8 cellular contexts compared by ENCODE assay signal in genomic region chr9:33225319-33226152, GRCh38. TPM values are rescaled to one million over a fixed set of nuclear protein-coding genes. Genes with fewer than 3 reads are reported as not detected.
DNase-seq lines count a peak whose midpoint lies in the region; ATAC-seq and TF ChIP-seq lines count a peak whose summit lies in the region.

No MANE protein-coding gene starts in this region.

- H4K20me1 ChIP-seq in DND-41 (ENCODE audit: insufficient read depth, low read length), result no peaks in the 10 kb centered on the region

- ATAC-seq in DND-41 (ENCODE audit: insufficient read depth, low read depth), result peak; percentile 66
- ATAC-seq in RWPE2 (ENCODE audit: low read depth), result no peak
- no peak for ATAC-seq in GM19023 (IDR thresholded peaks at IDR 0.05; ENCODE audit: unreplicated experiment)

- WGBS in prostate gland, result 21% methylated on average over 7 of the region's 7 CpGs

- H3K4me3 ChIP-seq in DND-41 (ENCODE audit: low read depth in 1 of 2, low read length in 2 of 2) (no peak overlapping the region), RWPE2 (ENCODE audit: severe bottlenecking) (no peak overlapping the region), prostate gland (no peak overlapping the region), uterus (no peak overlapping the region)
- H3K4me3 ChIP-seq in Jurkat, Clone E6-1 (ENCODE audit: low read length), result no peak overlapping the region

- no peak overlapping the region for H3K27ac ChIP-seq in DND-41 (ENCODE audit: low read length)
- peak overlapping the region; percentile 26 for H3K27ac ChIP-seq in RWPE2 (ENCODE audit: poor library complexity, severe bottlenecking)
- no peak overlapping the region for H3K27ac ChIP-seq in prostate gland
- H3K27ac ChIP-seq in uterus, result peak overlapping the region in 1 of 2 donors; percentile 30

- no peak overlapping the region for H3K4me2 ChIP-seq in DND-41 (ENCODE audit: insufficient read depth, low read length)

- TF ChIP-seq CTCF in DND-41 (IDR thresholded peaks at IDR 0.05; ENCODE audit: borderline replicate concordance, extremely low read depth, low read length, poor library complexity, severe bottlenecking), result peak; percentile 77
- TF ChIP-seq CTCF in RWPE2 (IDR thresholded peaks at IDR 0.05; ENCODE audit: poor library complexity, severe bottlenecking), result peak; percentile 90
- TF ChIP-seq CTCF in prostate gland (IDR thresholded peaks at IDR 0.05), result peak; percentile 59 to 97 (median 94)
- peak; percentile 77 to 95 (median 90) for TF ChIP-seq CTCF in uterus (IDR thresholded peaks at IDR 0.05)

- no peak overlapping the region for H3K9ac ChIP-seq in DND-41 (ENCODE audit: low read depth, low read length)

- no peaks in the 10 kb centered on the region for H3K36me3 ChIP-seq in DND-41 (ENCODE audit: insufficient read depth, low read length)
- H3K36me3 ChIP-seq in RWPE2 (ENCODE audit: low read depth), result no peaks in the 10 kb centered on the region
- H3K36me3 ChIP-seq in prostate gland, result no peaks in the 10 kb centered on the region
- no peaks in the 10 kb centered on the region for H3K36me3 ChIP-seq in uterus

- peak overlapping the region; percentile 41; the same call in 1 of the 2 replicates for H2AFZ ChIP-seq in DND-41 (ENCODE audit: low read depth, low read length)

- TF ChIP-seq POLR2A in prostate gland (IDR thresholded peaks at IDR 0.05), result no peak
- TF ChIP-seq POLR2A in uterus (IDR thresholded peaks at IDR 0.05), result no peak

- intact Hi-C loops in prostate gland (cut with DNase I) (loop anchor here (1.0 to 5.0 kb wide), 3 partner anchors 58 to 143 kb away; partner anchors contain the start of gene B4GALT1), uterus (cut with DNase I; ENCODE audit: low total_unique reads) (no loop called here)

- DNase-seq in DND-41 (peak; percentile 66), RWPE2 (ENCODE audit: low spot score) (no peak), foreskin melanocyte (peak; percentile 75), prostate gland (ENCODE audit: low spot score) (peak; percentile 78), uterus (peak; percentile 64 to 79)
- peak; percentile 83 for DNase-seq in Jurkat, Clone E6-1 (ENCODE audit: low read depth, low spot score)
- peak; percentile 51 for DNase-seq in activated T-helper 9 cell treated with anti-CD3 and anti-CD28 coated beads, Interleukin-2, amount 50 U/mL, for 16 hours (ENCODE audit: low read depth)

- H3K27me3 ChIP-seq in DND-41 (ENCODE audit: insufficient read depth, low read length, poor library complexity), result no peaks in the 10 kb centered on the region
- H3K27me3 ChIP-seq in RWPE2 (ENCODE audit: insufficient read depth, poor library complexity, severe bottlenecking), result no peaks in the 10 kb centered on the region
- H3K27me3 ChIP-seq in prostate gland (replicated peaks; ENCODE audit: insufficient read depth), result no peaks in the 10 kb centered on the region
- H3K27me3 ChIP-seq in uterus, result no peaks in the 10 kb centered on the region

- H3K4me1 ChIP-seq in DND-41 (ENCODE audit: insufficient read depth, low read length), result 0 out of 2 replicates have a peak, but pooled peaks cover 3% of the 10 kb centered on the region
- H3K4me1 ChIP-seq in RWPE2 (ENCODE audit: insufficient read depth, poor library complexity, severe bottlenecking), result peaks cover 33% of the 10 kb centered on the region
- H3K4me1 ChIP-seq in prostate gland (replicated peaks), result no peaks in the 10 kb centered on the region
- peaks cover 0 to 5% of the 10 kb centered on the region in 2 donors for H3K4me1 ChIP-seq in uterus

- H3K79me2 ChIP-seq in DND-41 (ENCODE audit: insufficient read depth, low read length), result no peaks in the 10 kb centered on the region

- H3K9me3 ChIP-seq in DND-41 (ENCODE audit: insufficient read depth, low read length, severe bottlenecking) (no peaks in the 10 kb centered on the region), RWPE2 (ENCODE audit: severe bottlenecking) (no peaks in the 10 kb centered on the region), prostate gland (no peaks in the 10 kb centered on the region), uterus (no peaks in the 10 kb centered on the region)

RNA-seq across cellular contexts. Expression of gene SPINK4, which starts 14.4 kb away (rescaled TPM):
- not detected for polyA plus RNA-seq in Jurkat, Clone E6-1 (2012; ENCODE audit: insufficient read depth, insufficient read length)
- total RNA-seq in prostate gland (not detected), uterus (not detected)

RNA-seq across cellular contexts. Expression of gene BAG1, which starts 39.0 kb away (rescaled TPM):
- polyA plus RNA-seq in Jurkat, Clone E6-1 (2012; ENCODE audit: insufficient read depth, insufficient read length), result 91.6 TPM
- total RNA-seq in prostate gland (100 to 1,000 TPM in 1 of 2 donors, 10 to 100 TPM in 1; 94.9 to 112 TPM), uterus (100 to 1,000 TPM in 1 of 4 donors, 10 to 100 TPM in 3; 39.7 to 143 (median 59.4) TPM)

RNA-seq across cellular contexts. Expression of gene CHMP5, which starts 39.3 kb away (rescaled TPM):
- polyA plus RNA-seq in Jurkat, Clone E6-1 (2012; ENCODE audit: insufficient read depth, insufficient read length), result 92.7 TPM
- total RNA-seq in prostate gland (10 to 100 TPM; 48.8 to 84.2 TPM), uterus (10 to 100 TPM; 53.5 to 91.7 (median 61.7) TPM)

RNA-seq across cellular contexts. Expression of gene B4GALT1, which starts 58.4 kb away (rescaled TPM):
- 15.4 TPM for polyA plus RNA-seq in Jurkat, Clone E6-1 (2012; ENCODE audit: insufficient read depth, insufficient read length)
- total RNA-seq in prostate gland (100 to 1,000 TPM; 153 to 185 TPM), uterus (10 to 100 TPM; 13.1 to 66.3 (median 37.1) TPM)
